1 cellular context compared by ENCODE assay signal in the genomic region with DNA sequence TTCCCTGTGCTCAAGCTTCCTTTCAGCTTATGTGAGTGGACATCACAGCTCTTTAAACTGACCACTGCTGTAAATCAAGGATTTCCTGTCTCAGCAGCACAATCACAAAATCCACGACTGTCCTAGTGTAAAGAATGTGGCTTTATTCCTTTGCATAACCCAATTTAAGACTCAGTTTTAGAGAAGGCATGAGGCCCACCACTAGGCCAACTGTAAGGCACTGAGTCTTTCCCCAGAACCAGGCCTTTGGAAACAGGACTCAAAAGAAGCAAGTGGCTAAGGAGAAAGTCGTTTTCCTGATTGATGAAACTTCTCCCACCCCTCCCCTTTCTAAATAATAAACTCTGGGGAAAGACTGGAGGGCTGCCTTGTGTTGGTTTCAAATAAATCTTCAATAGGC.
TF ChIP-seq lines count a peak whose summit lies in the region.

No MANE protein-coding gene starts in this region.

TF ChIP-seq in H1, 55 proteins besides CTCF, POLR2A, EP300 and RAD21:
- TF ChIP-seq CHD2 (IDR thresholded peaks at IDR 0.05; ENCODE audit: low read length) = no peak
- no peak for TF ChIP-seq SP4 (IDR thresholded peaks at IDR 0.05; ENCODE audit: low read length)
- no peak for TF ChIP-seq CREB1 (IDR thresholded peaks at IDR 0.05)
- no peak for TF ChIP-seq RNF2 (IDR thresholded peaks at IDR 0.05; ENCODE audit: borderline replicate concordance, low read depth, low read length, missing control alignments, poor library complexity, severe bottlenecking)
- no peak for TF ChIP-seq SP2 (IDR thresholded peaks at IDR 0.05; ENCODE audit: low read length)
- no peak for TF ChIP-seq RBBP5 (IDR thresholded peaks at IDR 0.05; ENCODE audit: borderline replicate concordance, low read depth, low read length)
